8 cellular contexts compared by ENCODE assay signal in the genomic region with DNA sequence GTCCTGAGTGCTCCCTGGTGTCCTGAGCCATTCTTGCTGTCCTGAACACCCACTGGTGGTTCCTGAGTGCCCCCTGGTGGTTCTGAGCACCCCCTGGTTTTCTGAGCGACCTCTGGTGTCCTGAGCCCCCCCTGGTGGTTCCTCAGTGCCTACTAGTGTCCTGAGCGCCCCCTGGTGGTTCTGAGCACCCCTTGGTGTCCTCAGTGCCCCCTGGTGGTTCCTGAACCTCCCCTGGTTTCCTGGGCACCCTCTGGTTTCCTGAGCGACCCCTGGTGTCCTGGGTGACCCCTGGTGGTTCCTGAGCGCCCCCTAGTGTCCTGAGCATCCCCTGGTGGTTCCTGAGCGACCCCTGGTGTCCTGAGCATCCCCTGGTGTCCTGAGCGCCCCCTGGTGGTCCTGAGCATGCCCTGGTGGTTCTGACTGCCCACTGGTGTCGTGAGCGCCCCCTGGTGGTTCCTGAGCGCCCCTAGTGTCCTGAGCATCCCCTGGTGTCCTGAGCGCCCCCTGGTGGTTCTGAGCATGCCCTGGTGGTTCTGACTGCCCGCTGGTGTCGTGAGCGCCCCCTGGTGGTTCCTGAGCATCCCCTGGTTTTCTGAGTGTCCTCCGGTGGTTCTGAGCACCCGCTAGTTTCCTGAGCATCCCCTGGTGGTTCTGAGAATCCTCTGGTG.
DNase-seq lines count a peak whose midpoint lies in the region; ATAC-seq, FAIRE-seq and TF ChIP-seq lines count a peak whose summit lies in the region.

No MANE protein-coding gene starts in this region.

- H3K27me3 Mint-ChIP-seq in HFFc6 (ENCODE audit: insufficient read depth): peaks cover 2% of the 10 kb centered on the region; the same call in 1 of the 2 replicates

- H3K36me3 Mint-ChIP-seq in HFFc6 (ENCODE audit: low read depth): no peaks in the 10 kb centered on the region; the same call in 1 of the 2 replicates

- TF ChIP-seq POLR2A in GM12891 (IDR thresholded peaks at IDR 0.05; ENCODE audit: low read depth, low read length): no peak
- TF ChIP-seq POLR2A in heart left ventricle (IDR thresholded peaks at IDR 0.05): no peak
- no peak for TF ChIP-seq POLR2A in sigmoid colon (IDR thresholded peaks at IDR 0.05)

- no peak overlapping the region for H3K4me3 Mint-ChIP-seq in HFFc6

- H3K9me3 ChIP-seq in heart left ventricle (no peaks in the 10 kb centered on the region), sigmoid colon (no peaks in the 10 kb centered on the region)

- DNase-seq in GM12891 (ENCODE audit: insufficient read length, low spot score) (peak; percentile 42), HFFc6 (no peak), activated T-helper 1 cell treated with Interleukin-2 at 50 U/mL for 16 hours (ENCODE audit: low read depth) (peak; percentile 55), heart left ventricle (peak; percentile 38 to 86 (median 60)), sigmoid colon (no peak), frontal cortex (ENCODE audit: low spot score in 2 of 2) (no peak)
- peak; percentile 62 for DNase-seq in NK-92 treated with Interleukin-12 subunit alpha and Interleukin-12 subunit beta, amount 100 ng/mL, for 24 hours (lab: John Stamatoyannopoulos, UW)
- peak; percentile 44 to 85 (median 83) for DNase-seq in stimulated activated CD4-positive, alpha-beta T cell treated with anti-CD3 and anti-CD28 coated beads, TNF-alpha, amount 100 ng/mL, for 24 hours (ENCODE audit: low read depth in 3 of 3)

- peaks cover 0 to 10% (median 0%) of the 10 kb centered on the region in 12 donors for H3K4me1 ChIP-seq in heart left ventricle
- H3K4me1 ChIP-seq in sigmoid colon: no peaks in the 10 kb centered on the region

- ATAC-seq in heart left ventricle: peak in 2 of 4 donors; percentile 79 to 83

- H3K4me3 ChIP-seq in heart left ventricle (no peak overlapping the region), sigmoid colon (no peak overlapping the region)

- no peak for FAIRE-seq in GM12891 (lab: Jason Lieb, UNC)
- no peak for FAIRE-seq in frontal cortex (lab: Jason Lieb, UNC)

- 46 to 67% (median 59%) methylated on average over 11 to 15 of the region's 15 CpGs for WGBS in heart left ventricle, 4 donors
- 51 to 76% methylated on average over 15 of the region's 15 CpGs for WGBS in sigmoid colon, 2 donors

- intact Hi-C loops in heart left ventricle (cut with DNase I): loop anchor here in 2 of 10 donors (5.0 to 10.0 kb wide), 3 partner anchors 325 to 457 kb away; no protein-coding TSS in a partner anchor
- intact Hi-C loops in sigmoid colon (cut with DNase I): no loop called here

- no peak overlapping the region for H3K27ac ChIP-seq in heart left ventricle
- no peak overlapping the region for H3K27ac ChIP-seq in sigmoid colon

- H3K36me3 ChIP-seq in heart left ventricle: no peaks in the 10 kb centered on the region
- no peaks in the 10 kb centered on the region for H3K36me3 ChIP-seq in sigmoid colon

- TF ChIP-seq CTCF in HFFc6 (IDR thresholded peaks at IDR 0.05): peak; percentile 73
- peak in 10 of 12 donors; percentile 13 to 62 (median 44) for TF ChIP-seq CTCF in heart left ventricle (IDR thresholded peaks at IDR 0.05)
- TF ChIP-seq CTCF in sigmoid colon (IDR thresholded peaks at IDR 0.05): no peak

- H3K27me3 ChIP-seq in heart left ventricle (peaks cover 0 to 9% (median 0%) of the 10 kb centered on the region in 9 donors), sigmoid colon (peaks cover 0 to 4% (median 0%) of the 10 kb centered on the region in 3 donors)

- TF ChIP-seq EP300 in sigmoid colon (IDR thresholded peaks at IDR 0.05): no peak

- H3K9me3 Mint-ChIP-seq in HFFc6: peaks cover 30% of the 10 kb centered on the region

- H3K27ac Mint-ChIP-seq in HFFc6: no peak overlapping the region

- H3K4me1 Mint-ChIP-seq in HFFc6 (ENCODE audit: low read depth): peaks cover 15% of the 10 kb centered on the region; the same call in 1 of the 2 replicates

TF ChIP-seq in GM12891, 5 proteins besides CTCF, POLR2A, EP300 and RAD21:
- TF ChIP-seq SPI1 (IDR thresholded peaks at IDR 0.05; ENCODE audit: low read depth, low read length) (no peak), TAF1 (IDR thresholded peaks at IDR 0.05; ENCODE audit: low read depth, low read length) (no peak), PAX5 (IDR thresholded peaks at IDR 0.05; ENCODE audit: insufficient read depth, low read length, severe bottlenecking) (no peak), POU2F2 (IDR thresholded peaks at IDR 0.05; ENCODE audit: low read depth, low read length) (no peak; the same call in 1 of the 2 replicates), POLR2AphosphoS5 (IDR thresholded peaks at IDR 0.05; ENCODE audit: low read depth, low read length) (no peak)

Comparison
In these comparisons a context has a peak if more than half of its experiments do, and no peak if none do; other contexts are left out.
1. DNase-seq: peak in GM12891 (single experiment), NK-92 treated with Interleukin-12 subunit alpha and Interleukin-12 subunit beta, amount 100 ng/mL, for 24 hours (single experiment), activated T-helper 1 cell treated with Interleukin-2 at 50 U/mL for 16 hours (single experiment), heart left ventricle (5 of 5) and stimulated activated CD4-positive, alpha-beta T cell treated with anti-CD3 and anti-CD28 coated beads, TNF-alpha, amount 100 ng/mL, for 24 hours (3 of 3); none in HFFc6 (single experiment), sigmoid colon (single experiment) and frontal cortex (0 of 2).
2. CTCF ChIP-seq: peak in HFFc6 (single experiment) and heart left ventricle (10 of 12); none in sigmoid colon (0 of 4).